In the genomic region with DNA sequence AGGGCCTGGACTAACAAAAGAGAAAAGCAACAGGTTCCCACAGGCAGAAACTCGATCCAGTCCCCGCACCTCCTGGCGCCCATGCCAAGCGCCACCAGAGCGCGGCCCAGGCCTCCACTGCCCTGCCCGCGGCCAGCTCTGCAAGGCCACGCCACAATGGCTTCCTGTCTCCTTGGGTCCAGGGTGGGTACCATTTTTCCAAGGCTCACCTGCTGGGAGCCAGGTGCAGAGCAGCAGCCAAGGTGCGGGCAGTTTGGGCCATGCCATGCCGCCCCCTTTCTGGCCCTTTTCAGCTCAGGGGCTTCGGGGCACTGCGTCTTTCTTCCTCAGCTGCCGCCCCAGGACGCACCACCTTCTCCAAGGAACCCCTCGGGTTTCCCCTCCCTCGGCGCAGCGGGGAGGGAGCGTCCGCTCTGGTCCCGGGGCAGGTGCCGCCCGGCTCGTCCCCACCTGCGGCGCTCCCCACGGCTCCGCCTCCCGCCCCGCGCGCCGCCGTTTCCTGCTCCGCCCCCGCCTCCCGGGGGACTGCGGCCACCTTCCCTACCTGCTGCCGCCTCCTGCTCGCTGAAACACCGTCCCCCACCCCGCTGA, we compare ENCODE assay signal across 8 cellular contexts. TPM values are rescaled to one million over a fixed set of nuclear protein-coding genes. Genes with fewer than 3 reads are reported as not detected.
A peak's percentile ranks its signal among the peaks of the same experiment; 100 is the strongest.
DNase-seq lines count a peak whose midpoint lies in the region; ATAC-seq and TF ChIP-seq lines count a peak whose summit lies in the region.

TSS of gene ILDR1 (minus strand) at position 437 of the 591 bp plus-strand sequence. CDS start at position 267, 170 bp downstream.

- peak; percentile 34 to 73 (median 65) for TF ChIP-seq POLR2A in body of pancreas (IDR thresholded peaks at IDR 0.05)

- H3K27me3 ChIP-seq in body of pancreas (no peaks in the 10 kb centered on the region), muscle layer of duodenum (ENCODE audit: low read depth, low read length) (peaks cover 5% of the 10 kb centered on the region)

- H3K4me3 ChIP-seq in body of pancreas (peak within 1 kb of the TSS; percentile 47 to 74), muscle layer of duodenum (ENCODE audit: low read depth in 1 of 2, low read length in 2 of 2) (peak within 1 kb of the TSS; percentile 23 to 29)

- ATAC-seq in GM19397 (IDR thresholded peaks at IDR 0.05; ENCODE audit: unreplicated experiment) (peak; percentile 53), body of pancreas (peak; percentile 97), GM18870 (IDR thresholded peaks at IDR 0.05; ENCODE audit: unreplicated experiment) (no peak), GM21576 (IDR thresholded peaks at IDR 0.05; ENCODE audit: unreplicated experiment) (no peak)

- 5 to 6% methylated on average over 26 to 33 of the region's 43 CpGs for WGBS in body of pancreas, 2 donors

- H3K9me3 ChIP-seq in body of pancreas (no peaks in the 10 kb centered on the region), muscle layer of duodenum (ENCODE audit: control insufficient read depth in 1 of 2, low read length in 2 of 2) (no peaks in the 10 kb centered on the region)

- no peak for TF ChIP-seq CTCF in C4-2B (conservative IDR thresholded peaks at IDR 0.05)
- TF ChIP-seq CTCF in body of pancreas (IDR thresholded peaks at IDR 0.05) = peak in 2 of 7 experiments; percentile 6 to 15

- no peaks in the 10 kb centered on the region for H3K36me3 ChIP-seq in body of pancreas (replicated peaks in 1 of 2; ENCODE audit: insufficient read depth in 1 of 2, low read depth in 2 of 2)
- H3K36me3 ChIP-seq in muscle layer of duodenum (ENCODE audit: control insufficient read depth in 1 of 2, insufficient read depth in 2 of 2, low read length in 2 of 2) = no peaks in the 10 kb centered on the region

- H3K27ac ChIP-seq in C4-2B (peak within 1 kb of the TSS; percentile 49), body of pancreas (peak within 1 kb of the TSS; percentile 37 to 84 (median 82)), muscle layer of duodenum (ENCODE audit: low read length) (peak within 1 kb of the TSS; percentile 27)

- peak; percentile 16 for DNase-seq in NCI-H1092 treated with DMSO at 0.1 percent for 48 hours (lab: John Stamatoyannopoulos, UW)
- DNase-seq in body of pancreas = peak; percentile 68 to 82 (median 72)
- DNase-seq in NCI-H1694 (lab: John Stamatoyannopoulos, UW) = no peak

- intact Hi-C loops in body of pancreas (cut with DNase I) = no loop called here

- H3K4me1 ChIP-seq in body of pancreas (peaks cover 11% of the 10 kb centered on the region), muscle layer of duodenum (ENCODE audit: control insufficient read depth in 1 of 2, insufficient read depth in 2 of 2, low read length in 2 of 2) (no peaks in the 10 kb centered on the region)

RNA-seq across cellular contexts. Expression of gene ILDR1, which starts in this region (rescaled TPM):
- total RNA-seq in body of pancreas = 1 to 10 TPM; 2.9 to 4.6 TPM

Comparison
In these comparisons a context has a peak if more than half of its experiments do, and no peak if none do; other contexts are left out.
1. H3K27ac ChIP-seq: peak in every context shown above with its lines; median percentile 82 in body of pancreas; 49 in C4-2B; 27 in muscle layer of duodenum.
2. ATAC-seq: peak in GM19397 (single experiment) and body of pancreas (single experiment); none in GM18870 (single experiment) and GM21576 (single experiment).